Comparison of ENCODE assay signal across 1 cellular context in genomic region chr10:99419688-99420087, GRCh38.
TF ChIP-seq lines count a peak whose summit lies in the region.

No MANE protein-coding gene starts in this region.

TF ChIP-seq in WTC11, 78 proteins besides CTCF, POLR2A, EP300 and RAD21 (continued from another document):
- TF ChIP-seq, protein P1, sequence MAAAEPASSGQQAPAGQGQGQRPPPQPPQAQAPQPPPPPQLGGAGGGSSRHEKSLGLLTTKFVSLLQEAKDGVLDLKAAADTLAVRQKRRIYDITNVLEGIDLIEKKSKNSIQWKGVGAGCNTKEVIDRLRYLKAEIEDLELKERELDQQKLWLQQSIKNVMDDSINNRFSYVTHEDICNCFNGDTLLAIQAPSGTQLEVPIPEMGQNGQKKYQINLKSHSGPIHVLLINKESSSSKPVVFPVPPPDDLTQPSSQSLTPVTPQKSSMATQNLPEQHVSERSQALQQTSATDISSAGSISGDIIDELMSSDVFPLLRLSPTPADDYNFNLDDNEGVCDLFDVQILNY (CRISPR knock-in tag; IDR thresholded peaks at IDR 0.05) = no peak
- no peak for TF ChIP-seq SP1 (CRISPR knock-in tag; conservative IDR thresholded peaks at IDR 0.05)
- TF ChIP-seq ZNF232 (CRISPR knock-in tag; IDR thresholded peaks at IDR 0.05) = no peak
- TF ChIP-seq FOXJ3 (CRISPR knock-in tag; IDR thresholded peaks at IDR 0.05; ENCODE audit: borderline replicate concordance) = no peak
- TF ChIP-seq CREM (CRISPR knock-in tag; IDR thresholded peaks at IDR 0.05) = no peak
- TF ChIP-seq NFE2L1 (CRISPR knock-in tag; IDR thresholded peaks at IDR 0.05) = no peak
- no peak for TF ChIP-seq ZNF121 (CRISPR knock-in tag; IDR thresholded peaks at IDR 0.05)
- TF ChIP-seq ZNF138 (CRISPR knock-in tag; conservative IDR thresholded peaks at IDR 0.05) = no peak
- TF ChIP-seq ZBTB43 (CRISPR knock-in tag; IDR thresholded peaks at IDR 0.05) = no peak
TF ChIP-seq in WTC11: peak in this region for 0.
